In genomic region chr11:36041988-36042606, GRCh38 we compare ENCODE assay signal across 8 cellular contexts.
DNase-seq lines count a peak whose midpoint lies in the region; ATAC-seq and TF ChIP-seq lines count a peak whose summit lies in the region.

No MANE protein-coding gene starts in this region.

- H3K9ac ChIP-seq in colonic mucosa (ENCODE audit: low read depth in 2 of 2, low read length in 2 of 2): no peak overlapping the region

- H3K9me3 ChIP-seq in HEK293 (ENCODE audit: control insufficient read depth, insufficient read depth, low read depth, low read length): no peaks in the 10 kb centered on the region
- H3K9me3 ChIP-seq in colonic mucosa: no peaks in the 10 kb centered on the region

- POLR2A ChIA-PET in HEK293 (lab: Yijun Ruan, JAX): no interaction called here

- DNase-seq in AML-193 (lab: John Stamatoyannopoulos, UW) (peak; percentile 21 to 52), left lobe of liver (ENCODE audit: low spot score) (no peak), colonic mucosa (no peak), COLO668 (lab: John Stamatoyannopoulos, UW; ENCODE audit: unreplicated experiment) (no peak), HPDE6-E6E7 (ENCODE audit: extremely low spot score) (no peak), germinal center (ENCODE audit: low spot score) (no peak)

- H3K4me1 ChIP-seq in HEK293 (ENCODE audit: control insufficient read depth, insufficient read depth, low read length): no peaks in the 10 kb centered on the region
- no peaks in the 10 kb centered on the region for H3K4me1 ChIP-seq in colonic mucosa

- H3K36me3 ChIP-seq in HEK293 (ENCODE audit: control insufficient read depth in 2 of 2, insufficient read depth in 1 of 2, low read length in 2 of 2) (no peaks in the 10 kb centered on the region), colonic mucosa (no peaks in the 10 kb centered on the region)

- no peaks in the 10 kb centered on the region for H3K27me3 ChIP-seq in colonic mucosa

- ATAC-seq in left lobe of liver: peak; percentile 60

- CTCF ChIA-PET in HEK293 (lab: Yijun Ruan, JAX): interaction anchor here (0.6 to 3.2 kb wide), 22 partner anchors 9 to 781 kb away, joined by 3 to 17 read pairs (median 4); no protein-coding TSS in a partner anchor

- no peak overlapping the region for H3K27ac ChIP-seq in HEK293 (ENCODE audit: extremely low read depth, low read depth, low read length)
- no peak overlapping the region for H3K27ac ChIP-seq in VCaP
- H3K27ac ChIP-seq in colonic mucosa: no peak overlapping the region

- no peak overlapping the region for H3K4me3 ChIP-seq in HEK293 (ENCODE audit: low read depth, low read length)
- H3K4me3 ChIP-seq in colonic mucosa: no peak overlapping the region

- intact Hi-C loops in colonic mucosa (cut with DNase I): loop anchor here (10.0 kb wide), 1 partner anchor 223 kb away; no protein-coding TSS in a partner anchor

- TF ChIP-seq CTCF in HEK293 (tag by site-specific recombination; IDR thresholded peaks at IDR 0.05) (peak; percentile 25; the same call in 1 of the 2 replicates), VCaP (conservative IDR thresholded peaks at IDR 0.05) (peak; percentile 76), colonic mucosa (IDR thresholded peaks at IDR 0.05) (no peak)

TF ChIP-seq in HEK293, 187 proteins besides CTCF, POLR2A, EP300 and RAD21:
- TF ChIP-seq PRDM1 (tag by site-specific recombination; IDR thresholded peaks at IDR 0.05) (peak; percentile 65), ZNF513 (tag by site-specific recombination; IDR thresholded peaks at IDR 0.05) (peak; percentile 59; the same call in 1 of the 2 replicates), ZNF423 (tag by site-specific recombination; IDR thresholded peaks at IDR 0.05) (no peak), ZNF654 (tag by site-specific recombination; IDR thresholded peaks at IDR 0.05; ENCODE audit: low read depth) (peak; percentile 27)

Comparison
In these comparisons a context has a peak if more than half of its experiments do, and no peak if none do; other contexts are left out.
1. DNase-seq: peak in AML-193 (2 of 2); none in left lobe of liver (single experiment), colonic mucosa (single experiment), COLO668 (single experiment), HPDE6-E6E7 (single experiment) and germinal center (single experiment).